In genomic region chr1:40712997-40713396, GRCh38 we compare ENCODE assay signal across 10 cellular contexts. TPM values are rescaled to one million over a fixed set of nuclear protein-coding genes. Genes with fewer than 3 reads are reported as not detected.
DNase-seq lines count a peak whose midpoint lies in the region; ATAC-seq and TF ChIP-seq lines count a peak whose summit lies in the region.
"Had no signal": no experiment of that assay in that cellular context is flagged by ENCODE, and none has a peak within 500 bp of the region (broad histone marks: within the 10 kb centered on the region; RNA-seq: fewer than 3 reads in every experiment).

No MANE protein-coding gene starts in this region.

- H3K9ac ChIP-seq in muscle layer of colon (ENCODE audit: low read length), result no peak overlapping the region

- peaks cover 12 to 22% of the 10 kb centered on the region in 2 donors for H3K36me3 Mint-ChIP-seq in CD14-positive monocyte
- H3K36me3 Mint-ChIP-seq in activated CD8-positive, alpha-beta T cell treated with anti-CD3 and anti-CD28 coated beads, Interleukin-2, amount 10 ng/mL, durations not matched to agents 7 days and 5 days (ENCODE audit: low read depth), result peaks cover 50% of the 10 kb centered on the region

- H3K36me3 ChIP-seq in muscle layer of colon (ENCODE audit: insufficient read depth, low read length) (no peaks in the 10 kb centered on the region), HAP-1 (replicated peaks) (peaks cover 5% of the 10 kb centered on the region)

- H3K4me1 Mint-ChIP-seq in CD14-positive monocyte, result peaks cover 69% of the 10 kb centered on the region
- H3K4me1 Mint-ChIP-seq in activated CD8-positive, alpha-beta T cell treated with anti-CD3 and anti-CD28 coated beads, Interleukin-2, amount 10 ng/mL, durations not matched to agents 7 days and 5 days (ENCODE audit: low read depth), result peaks cover 70% of the 10 kb centered on the region

- CTCF ChIA-PET in activated CD8-positive, alpha-beta T cell treated with anti-CD3 and anti-CD28 coated beads, Interleukin-2, amount 10 ng/mL, durations not matched to agents 7 days and 5 days (lab: Charles Lee), result interaction anchor here (2.1 kb wide), 1 partner anchor 16 kb away, joined by 4 read pairs; no protein-coding TSS in a partner anchor

- in situ Hi-C loops in HAP-1 (cut with MboI; ENCODE audit: low sequenced_read_pairs), result no loop called here

- H3K9me3 ChIP-seq in muscle layer of colon (ENCODE audit: low read length) (no peaks in the 10 kb centered on the region), HAP-1 (no peaks in the 10 kb centered on the region)

- DNase-seq in CD14-positive monocyte (ENCODE audit: low spot score) (peak; percentile 58), HL-60 (ENCODE audit: low read depth in 1 of 2, low spot score in 1 of 2) (peak in 1 of 2 experiments; percentile 71), HAP-1 (ENCODE audit: low spot score in 2 of 2) (no peak)
- peak; percentile 60 for DNase-seq in activated CD8-positive, alpha-beta T cell treated with anti-CD3 and anti-CD28 coated beads, Interleukin-2, amount 10 ng/mL, durations not matched to agents 7 days and 5 days

- H3K9me3 Mint-ChIP-seq in CD14-positive monocyte, result no peaks in the 10 kb centered on the region
- no peaks in the 10 kb centered on the region for H3K9me3 Mint-ChIP-seq in activated CD8-positive, alpha-beta T cell treated with anti-CD3 and anti-CD28 coated beads, Interleukin-2, amount 10 ng/mL, durations not matched to agents 7 days and 5 days (ENCODE audit: insufficient read depth)

- H3K27me3 Mint-ChIP-seq in CD14-positive monocyte (ENCODE audit: low read depth in 3 of 3), result no peaks in the 10 kb centered on the region
- H3K27me3 Mint-ChIP-seq in activated CD8-positive, alpha-beta T cell treated with anti-CD3 and anti-CD28 coated beads, Interleukin-2, amount 10 ng/mL, durations not matched to agents 7 days and 5 days (ENCODE audit: low read depth), result no peaks in the 10 kb centered on the region

- H3K4me3 ChIP-seq in HL-60 (replicated peaks; ENCODE audit: insufficient read depth, low read length), result no peak overlapping the region
- no peak overlapping the region for H3K4me3 ChIP-seq in muscle layer of colon (ENCODE audit: low read depth in 1 of 2, low read length in 2 of 2)
- no peak overlapping the region for H3K4me3 ChIP-seq in HAP-1
- H3K4me3 ChIP-seq: coronary artery, lung had no signal

- H3K4me1 ChIP-seq in muscle layer of colon (ENCODE audit: insufficient read depth, low read length), result peaks cover 54% of the 10 kb centered on the region
- peaks cover 23% of the 10 kb centered on the region for H3K4me1 ChIP-seq in HAP-1

- H3K27ac ChIP-seq in HL-60 (replicated peaks) (peak overlapping the region; percentile 62), muscle layer of colon (ENCODE audit: low read depth, low read length) (peak overlapping the region; percentile 6)

- POLR2A ChIA-PET in activated CD8-positive, alpha-beta T cell treated with anti-CD3 and anti-CD28 coated beads, Interleukin-2, amount 10 ng/mL, durations not matched to agents 7 days and 5 days (lab: Charles Lee), result interaction anchor here (1.3 to 1.9 kb wide), 2 partner anchors 17 to 21 kb away, joined by 4 to 8 read pairs; partner anchors contain the start of gene NFYC

- TF ChIP-seq CTCF in CD14-positive monocyte (IDR thresholded peaks at IDR 0.05) (no peak), HL-60 (IDR thresholded peaks at IDR 0.05; ENCODE audit: insufficient read depth, low read length) (no peak)

- H3K27ac Mint-ChIP-seq in CD14-positive monocyte, result peak overlapping the region; percentile 93 to 95 (median 94)
- peak overlapping the region; percentile 81 for H3K27ac Mint-ChIP-seq in activated CD8-positive, alpha-beta T cell treated with anti-CD3 and anti-CD28 coated beads, Interleukin-2, amount 10 ng/mL, durations not matched to agents 7 days and 5 days

- no peaks in the 10 kb centered on the region for H3K27me3 ChIP-seq in HL-60 (ENCODE audit: insufficient read depth, poor library complexity, severe bottlenecking)
- H3K27me3 ChIP-seq in muscle layer of colon (ENCODE audit: control insufficient read depth in 1 of 2, insufficient read depth in 2 of 2, low read length in 2 of 2), result no peaks in the 10 kb centered on the region
- H3K27me3 ChIP-seq in HAP-1 (ENCODE audit: low read depth), result no peaks in the 10 kb centered on the region

- intact Hi-C loops in CD14-positive monocyte (cut with micrococcal nuclease), result no loop called here

- H3K4me3 Mint-ChIP-seq in CD14-positive monocyte, result peak overlapping the region in 1 of 2 donors; percentile 53
- peak overlapping the region; percentile 64 for H3K4me3 Mint-ChIP-seq in activated CD8-positive, alpha-beta T cell treated with anti-CD3 and anti-CD28 coated beads, Interleukin-2, amount 10 ng/mL, durations not matched to agents 7 days and 5 days

- ATAC-seq in activated CD8-positive, alpha-beta T cell treated with anti-CD3 and anti-CD28 coated beads, Interleukin-2, amount 10 ng/mL, durations not matched to agents 7 days and 5 days, result no peak
- ATAC-seq in HG02588 (IDR thresholded peaks at IDR 0.05; ENCODE audit: unreplicated experiment), result no peak
- ATAC-seq in HG03139 (IDR thresholded peaks at IDR 0.05; ENCODE audit: unreplicated experiment), result no peak
- ATAC-seq in GM21528 (IDR thresholded peaks at IDR 0.05; ENCODE audit: low FRiP score, unreplicated experiment), result no peak

RNA-seq across cellular contexts. Expression of gene NFYC, which starts 21.5 kb away (rescaled TPM):
- polyA plus RNA-seq in CD14-positive monocyte, result 10 to 100 TPM; 61.2 to 68.2 TPM
- total RNA-seq in activated CD8-positive, alpha-beta T cell treated with anti-CD3 and anti-CD28 coated beads, Interleukin-2, amount 10 ng/mL, durations not matched to agents 7 days and 5 days, result 10 to 100 TPM; 71.5 to 74.4 TPM

RNA-seq across cellular contexts. Expression of gene RIMS3, which starts 47.5 kb away (rescaled TPM):
- under 1 TPM; 0.15 to 0.26 TPM for polyA plus RNA-seq in CD14-positive monocyte
- 1 to 10 TPM; 4.7 to 6.2 TPM for total RNA-seq in activated CD8-positive, alpha-beta T cell treated with anti-CD3 and anti-CD28 coated beads, Interleukin-2, amount 10 ng/mL, durations not matched to agents 7 days and 5 days

Comparison
In these comparisons a context has a peak if more than half of its experiments do, and no peak if none do; other contexts are left out.
1. DNase-seq: peak in CD14-positive monocyte (single experiment) and activated CD8-positive, alpha-beta T cell treated with anti-CD3 and anti-CD28 coated beads, Interleukin-2, amount 10 ng/mL, durations not matched to agents 7 days and 5 days (single experiment); none in HAP-1 (0 of 2).